ENCODE assay signal across 10 cellular contexts in the genomic region with DNA sequence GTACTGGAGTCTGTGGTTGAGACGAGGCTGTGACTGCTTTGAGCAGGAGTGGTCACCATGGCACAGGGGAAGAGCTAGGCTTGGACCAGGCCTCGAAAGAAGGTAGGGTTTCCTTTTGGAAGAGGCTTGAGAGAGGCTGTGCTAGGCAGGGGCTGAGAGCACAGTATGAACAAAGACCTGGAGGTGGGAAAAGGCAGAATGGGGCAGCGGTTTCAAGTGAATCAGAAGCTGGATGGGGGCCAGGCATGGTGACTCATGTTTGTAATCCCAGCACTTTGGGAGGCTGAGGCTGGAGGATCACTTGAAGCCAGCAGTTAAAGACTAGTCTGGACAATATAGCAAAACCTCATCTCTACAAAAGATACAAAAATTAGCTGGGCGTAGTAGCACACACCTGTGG.
DNase-seq lines count a peak whose midpoint lies in the region; ATAC-seq and TF ChIP-seq lines count a peak whose summit lies in the region.
"Had no signal": no experiment of that assay in that cellular context is flagged by ENCODE, and none has a peak within 500 bp of the region (broad histone marks: within the 10 kb centered on the region; RNA-seq: fewer than 3 reads in every experiment).

No MANE protein-coding gene starts in this region.

- H3K27ac ChIP-seq in cingulate gyrus (ENCODE audit: low read depth, low read length) = peak overlapping the region; percentile 13

- no peak for TF ChIP-seq CTCF in GM10266 (IDR thresholded peaks at IDR 0.05; ENCODE audit: control insufficient read depth, insufficient read depth, low read depth, missing control alignments)

- peak; percentile 4 for DNase-seq in NCI-H1105 treated with DMSO at 0.1 percent for 48 hours (lab: John Stamatoyannopoulos, UW)
- no peak for DNase-seq in NCI-H1105 (lab: John Stamatoyannopoulos, UW)
- DNase-seq in NCI-H226 = peak; percentile 82
- DNase-seq in pulmonary artery endothelial cell (ENCODE audit: low read depth, low spot score) = peak; percentile 45
- DNase-seq in GM10266 (ENCODE audit: extremely low spot score) = no peak
- DNase-seq: AML-193, NCI-H1694 had no signal

- ATAC-seq in HG03571 (IDR thresholded peaks at IDR 0.05; ENCODE audit: unreplicated experiment) = no peak
- ATAC-seq in GM18511 (IDR thresholded peaks at IDR 0.05; ENCODE audit: unreplicated experiment) = no peak

Comparison
In these comparisons a context has a peak if more than half of its experiments do, and no peak if none do; other contexts are left out.
1. DNase-seq: peak in NCI-H1105 treated with DMSO at 0.1 percent for 48 hours (single experiment), NCI-H226 (single experiment) and pulmonary artery endothelial cell (single experiment); none in NCI-H1105 (single experiment) and GM10266 (single experiment).